ENCODE assay signal across 8 cellular contexts in the genomic region with DNA sequence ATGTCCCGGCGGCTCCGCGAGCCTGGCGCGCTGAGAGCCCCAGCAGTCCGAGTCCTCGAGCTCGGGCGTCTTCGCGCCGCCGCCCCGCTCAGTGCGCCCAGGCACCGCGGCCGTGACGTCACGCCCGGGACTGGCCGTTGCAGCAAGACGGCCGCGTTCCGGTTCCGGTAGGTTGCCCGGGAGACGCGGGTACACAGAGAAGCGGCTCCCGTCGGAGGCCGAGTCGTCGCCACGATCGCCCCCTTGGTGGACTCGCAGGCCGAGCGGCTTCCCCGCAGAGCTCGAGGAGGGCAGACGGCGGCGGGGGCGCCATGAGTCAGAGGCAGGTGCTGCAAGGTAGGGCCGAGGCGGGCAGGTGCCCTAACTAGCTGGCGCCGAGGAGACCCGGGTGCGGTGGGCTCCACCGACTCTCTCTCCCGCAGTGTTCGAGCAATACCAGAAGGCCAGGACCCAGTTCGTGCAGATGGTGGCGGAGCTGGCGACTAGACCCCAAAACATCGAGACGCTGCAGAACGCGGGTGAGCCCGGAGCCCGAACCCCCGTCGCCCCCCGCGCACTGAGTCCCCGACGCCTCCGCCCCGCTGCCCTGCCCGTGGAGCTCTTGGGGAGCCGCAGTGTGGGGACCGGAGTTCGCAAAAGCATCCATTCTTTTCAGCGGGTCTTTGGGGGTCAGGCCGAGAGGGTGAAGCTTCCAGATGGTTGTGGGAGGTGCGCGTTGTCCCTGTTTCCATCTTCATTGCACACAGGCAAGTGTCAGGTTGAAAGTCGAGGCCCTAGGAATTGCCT. TPM values are rescaled to one million over a fixed set of nuclear protein-coding genes. Genes with fewer than 3 reads are reported as not detected.
DNase-seq lines count a peak whose midpoint lies in the region; ATAC-seq, FAIRE-seq and TF ChIP-seq lines count a peak whose summit lies in the region.

Gene SPAG6, plus strand, starts transcription at position 196 of the 786 bp plus-strand sequence. Its CDS starts 116 bp downstream, at position 312.

- ATAC-seq in CD8-positive, alpha-beta T cell = peak; percentile 25
- ATAC-seq in HG03354 (IDR thresholded peaks at IDR 0.05; ENCODE audit: poor library complexity, severe bottlenecking, unreplicated experiment) (peak; percentile 45), pancreas (peak in 2 of 4 donors; percentile 6 to 37), GM19395 (IDR thresholded peaks at IDR 0.05; ENCODE audit: unreplicated experiment) (no peak), GM18861 (IDR thresholded peaks at IDR 0.05; ENCODE audit: unreplicated experiment) (no peak)

- CTCF ChIA-PET in CD8-positive, alpha-beta T cell (lab: Charles Lee) = interaction anchor here (1.0 kb wide), 1 partner anchor 20 kb away, joined by 3 read pairs; no protein-coding TSS in a partner anchor

- 8 to 10% methylated on average over 83 of the region's 83 CpGs for WGBS in pancreas, 2 donors

- H3K4me1 Mint-ChIP-seq in CD8-positive, alpha-beta T cell (ENCODE audit: low read depth) = peaks cover 8% of the 10 kb centered on the region
- peaks cover 20% of the 10 kb centered on the region for H3K4me1 Mint-ChIP-seq in activated CD4-positive, alpha-beta T cell treated with anti-CD3 and anti-CD28 coated beads, Interleukin-2, amount 10 ng/mL, durations not matched to agents 24 days and 14 days

- H3K27me3 Mint-ChIP-seq in CD8-positive, alpha-beta T cell (ENCODE audit: low read depth) = peaks cover 57% of the 10 kb centered on the region
- H3K27me3 Mint-ChIP-seq in activated CD4-positive, alpha-beta T cell treated with anti-CD3 and anti-CD28 coated beads, Interleukin-2, amount 10 ng/mL, durations not matched to agents 24 days and 14 days = peaks cover 70% of the 10 kb centered on the region

- peaks cover 49% of the 10 kb centered on the region for H3K27me3 ChIP-seq in CD8-positive, alpha-beta T cell (ENCODE audit: insufficient read depth, low read length)
- H3K27me3 ChIP-seq in pancreas = peaks cover 0 to 64% (median 38%) of the 10 kb centered on the region in 4 donors

- H3K4me3 ChIP-seq in CD8-positive, alpha-beta T cell (ENCODE audit: low read depth, low read length) = no peak within 1 kb of the TSS
- peak within 1 kb of the TSS in 2 of 4 donors; percentile 7 to 35 for H3K4me3 ChIP-seq in pancreas

- no peak within 1 kb of the TSS for H3K4me3 Mint-ChIP-seq in CD8-positive, alpha-beta T cell
- H3K4me3 Mint-ChIP-seq in activated CD4-positive, alpha-beta T cell treated with anti-CD3 and anti-CD28 coated beads, Interleukin-2, amount 10 ng/mL, durations not matched to agents 24 days and 14 days = peak within 1 kb of the TSS; percentile 68

- H3K4me1 ChIP-seq in CD8-positive, alpha-beta T cell (ENCODE audit: insufficient read depth, low read length) = no peaks in the 10 kb centered on the region
- peaks cover 0 to 4% (median 0%) of the 10 kb centered on the region in 3 donors for H3K4me1 ChIP-seq in pancreas

- no peaks in the 10 kb centered on the region for H3K36me3 Mint-ChIP-seq in CD8-positive, alpha-beta T cell
- H3K36me3 Mint-ChIP-seq in activated CD4-positive, alpha-beta T cell treated with anti-CD3 and anti-CD28 coated beads, Interleukin-2, amount 10 ng/mL, durations not matched to agents 24 days and 14 days (ENCODE audit: low read depth) = peaks cover 3% of the 10 kb centered on the region

- no peaks in the 10 kb centered on the region for H3K36me3 ChIP-seq in CD8-positive, alpha-beta T cell (ENCODE audit: insufficient read depth, low read length)
- no peaks in the 10 kb centered on the region for H3K36me3 ChIP-seq in pancreas

- peaks cover 10% of the 10 kb centered on the region for H3K9me3 Mint-ChIP-seq in CD8-positive, alpha-beta T cell
- H3K9me3 Mint-ChIP-seq in activated CD4-positive, alpha-beta T cell treated with anti-CD3 and anti-CD28 coated beads, Interleukin-2, amount 10 ng/mL, durations not matched to agents 24 days and 14 days = peaks cover 7% of the 10 kb centered on the region

- intact Hi-C loops in CD8-positive, alpha-beta T cell (cut with DNase I, micrococcal nuclease) = loop anchor here (5.0 kb wide), 2 partner anchors 33 to 92 kb away; no protein-coding TSS in a partner anchor
- intact Hi-C loops in activated CD4-positive, alpha-beta T cell treated with anti-CD3 and anti-CD28 coated beads, Interleukin-2, amount 10 ng/mL, durations not matched to agents 24 days and 14 days (cut with micrococcal nuclease) = loop anchor here (5.0 to 10.0 kb wide), 2 partner anchors 642 to 1171 kb away; no protein-coding TSS in a partner anchor
- intact Hi-C loops in pancreas (cut with DNase I) = no loop called here

- no peak for TF ChIP-seq CTCF in CD8-positive, alpha-beta T cell (IDR thresholded peaks at IDR 0.05)
- no peak for TF ChIP-seq CTCF in pancreas (IDR thresholded peaks at IDR 0.05)

- peaks cover 6% of the 10 kb centered on the region for H3K9me3 ChIP-seq in CD8-positive, alpha-beta T cell (ENCODE audit: low read length)
- H3K9me3 ChIP-seq in pancreas = no peaks in the 10 kb centered on the region

- POLR2A ChIA-PET in CD8-positive, alpha-beta T cell (lab: Charles Lee) = interaction anchor here (0.7 to 1.1 kb wide), 2 partner anchors 10 to 92 kb away, joined by 3 to 4 read pairs; no protein-coding TSS in a partner anchor

- FAIRE-seq in pancreas (lab: Jason Lieb, UNC) = no peak

- DNase-seq in CD8-positive, alpha-beta T cell = peak in 3 of 7 experiments; percentile 30 to 42 (median 35)
- peak; percentile 89 for DNase-seq in activated CD4-positive, alpha-beta T cell treated with anti-CD3 and anti-CD28 coated beads, Interleukin-2, amount 10 ng/mL, durations not matched to agents 24 days and 14 days
- DNase-seq in globus pallidus (ENCODE audit: low spot score) (peak; percentile 57), pancreas (peak; percentile 25 to 81 (median 40)), NCI-H446 (lab: John Stamatoyannopoulos, UW) (no peak)

- no peak within 1 kb of the TSS for H3K27ac Mint-ChIP-seq in CD8-positive, alpha-beta T cell
- peak within 1 kb of the TSS; percentile 67 for H3K27ac Mint-ChIP-seq in activated CD4-positive, alpha-beta T cell treated with anti-CD3 and anti-CD28 coated beads, Interleukin-2, amount 10 ng/mL, durations not matched to agents 24 days and 14 days

- no peak within 1 kb of the TSS for H3K27ac ChIP-seq in CD8-positive, alpha-beta T cell (ENCODE audit: low read depth, low read length)
- no peak within 1 kb of the TSS for H3K27ac ChIP-seq in pancreas

RNA-seq across cellular contexts. Expression of gene SPAG6, which starts in this region (rescaled TPM):
- not detected for total RNA-seq in CD8-positive, alpha-beta T cell
- total RNA-seq in activated CD4-positive, alpha-beta T cell treated with anti-CD3 and anti-CD28 coated beads, Interleukin-2, amount 10 ng/mL, durations not matched to agents 24 days and 14 days = 0.07 TPM in 1 of 2 replicates, not detected in the other
- under 1 TPM in 5 of 6 donors, not detected in 1; 0.08 to 0.47 (median 0.34) TPM for total RNA-seq in pancreas
- polyA plus RNA-seq in pancreas = 1 to 10 TPM in 1 of 2 donors, under 1 TPM in 1; 0.53 to 1.3 TPM

Comparison
In these comparisons a context has a peak if more than half of its experiments do, and no peak if none do; other contexts are left out.
1. Peak in ATAC-seq in CD8-positive, alpha-beta T cell; RNA of the gene not detected or under 1 TPM.
2. Peak in DNase-seq in activated CD4-positive, alpha-beta T cell treated with anti-CD3 and anti-CD28 coated beads, Interleukin-2, amount 10 ng/mL, durations not matched to agents 24 days and 14 days; RNA of the gene not detected or under 1 TPM.
3. DNase-seq: peak in globus pallidus (single experiment) and pancreas (6 of 6); none in NCI-H446 (0 of 2).
4. intact Hi-C loops: an anchor here in CD8-positive, alpha-beta T cell (5.0 kb wide) and activated CD4-positive, alpha-beta T cell treated with anti-CD3 and anti-CD28 coated beads, Interleukin-2, amount 10 ng/mL, durations not matched to agents 24 days and 14 days (5.0 to 10.0 kb wide); none called in pancreas.